10 cellular contexts compared by ENCODE assay signal in genomic region chr14:52080817-52081755, GRCh38.
A peak's percentile ranks its signal among the peaks of the same experiment; 100 is the strongest.
DNase-seq lines count a peak whose midpoint lies in the region; ATAC-seq and FAIRE-seq lines count a peak whose summit lies in the region.
"Had no signal": no experiment of that assay in that cellular context is flagged by ENCODE, and none has a peak within 500 bp of the region (broad histone marks: within the 10 kb centered on the region; RNA-seq: fewer than 3 reads in every experiment).

No MANE protein-coding gene starts in this region.

- no peak for FAIRE-seq in urothelium cell line (lab: Jason Lieb, UNC)

- peaks cover 12% of the 10 kb centered on the region for H3K9me3 ChIP-seq in adipocyte (ENCODE audit: control insufficient read depth, low read length)
- H3K9me3 ChIP-seq: upper lobe of right lung had no signal

- no peak for ATAC-seq in GM21737 (IDR thresholded peaks at IDR 0.05; ENCODE audit: unreplicated experiment)
- ATAC-seq: upper lobe of right lung had no signal

- H3K9ac ChIP-seq in adipocyte (ENCODE audit: low read length) = peak overlapping the region; percentile 50

- H3K27me3 ChIP-seq in adipocyte (replicated peaks; ENCODE audit: control insufficient read depth, insufficient read depth, low read length) = no peaks in the 10 kb centered on the region
- H3K27me3 ChIP-seq: upper lobe of right lung had no signal

- peak; percentile 25 for DNase-seq in NCI-H524 treated with DMSO at 0.1 percent for 48 hours (lab: John Stamatoyannopoulos, UW)
- no peak for DNase-seq in NCI-H524 (lab: John Stamatoyannopoulos, UW)
- peak; percentile 91 for DNase-seq in adipocyte (ENCODE audit: low read depth)
- peak; percentile 50 for DNase-seq in hepatic stellate cell (ENCODE audit: low spot score)
- DNase-seq in urothelium cell line (ENCODE audit: low spot score) = peak; percentile 47
- DNase-seq in NCI-H82 (lab: John Stamatoyannopoulos, UW) = no peak
- no peak for DNase-seq in SKM-1 (lab: John Stamatoyannopoulos, UW; ENCODE audit: unreplicated experiment)
- DNase-seq: NCI-H146, upper lobe of right lung had no signal

- H3K4me1 ChIP-seq in adipocyte (ENCODE audit: control insufficient read depth, insufficient read depth, low read length) = peaks cover 59% of the 10 kb centered on the region

- H3K36me3 ChIP-seq in adipocyte (ENCODE audit: control insufficient read depth, insufficient read depth, low read length, severe bottlenecking) = no peaks in the 10 kb centered on the region
- H3K36me3 ChIP-seq: upper lobe of right lung had no signal

- peak overlapping the region; percentile 36 for H3K4me3 ChIP-seq in adipocyte (ENCODE audit: low read length)
- H3K4me3 ChIP-seq: upper lobe of right lung had no signal

Comparison
In these comparisons a context has a peak if more than half of its experiments do, and no peak if none do; other contexts are left out.
1. DNase-seq: peak in NCI-H524 treated with DMSO at 0.1 percent for 48 hours (single experiment), adipocyte (single experiment), hepatic stellate cell (single experiment) and urothelium cell line (single experiment); none in NCI-H524 (0 of 2), NCI-H82 (single experiment) and SKM-1 (single experiment).